Comparison of ENCODE assay signal across 34 cellular contexts in the genomic region with DNA sequence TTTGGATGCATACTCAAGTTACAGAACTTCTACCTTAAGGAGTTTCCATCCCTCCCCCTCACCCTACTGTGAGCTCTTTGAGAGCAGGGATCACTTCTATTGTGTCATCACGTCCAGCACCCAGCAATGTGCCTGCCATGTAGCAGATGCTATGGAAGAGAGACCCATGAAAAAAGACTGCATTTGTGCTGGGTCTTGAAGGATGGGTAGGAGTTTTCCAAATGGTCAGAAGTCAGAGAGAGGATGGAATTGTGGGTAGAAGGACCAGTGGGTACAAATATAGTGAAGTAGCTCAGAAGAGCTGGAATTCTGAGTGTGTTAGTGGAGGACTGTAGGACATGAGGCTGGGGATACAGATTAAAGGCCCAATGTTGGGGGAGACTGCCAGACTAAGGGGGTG.
"Had no signal": no experiment of that assay in that cellular context is flagged by ENCODE, and none has a peak within 500 bp of the region (broad histone marks: within the 10 kb centered on the region; RNA-seq: fewer than 3 reads in every experiment).

No MANE protein-coding gene starts in this region.

- DNase-seq: Karpas-422, Kasumi-1, MG63, MM.1S, MV-4-11, NCI-H1048, NCI-H1092, NCI-H1092 treated with DMSO at 0.1 percent for 48 hours, NCI-H1105, NCI-H1105 treated with DMSO at 0.1 percent for 48 hours, NCI-H1417, NCI-H1417 treated with DMSO at 0.1 percent for 48 hours, NCI-H1436, NCI-H1436 treated with DMSO at 0.1 percent for 48 hours, NCI-H146, NCI-H1694, NCI-H1694 treated with DMSO at 0.1 percent for 48 hours, NCI-H187, NCI-H187 treated with DMSO at 0.1 percent for 48 hours, NCI-H1930, NCI-H2029, NCI-H2029 treated with DMSO at 0.1 percent for 48 hours, NCI-H2081, NCI-H2081 treated with DMSO at 0.1 percent for 48 hours, NCI-H2107, NCI-H2171, NCI-H2171 treated with DMSO at 0.1 percent for 48 hours, NCI-H2227 treated with DMSO at 0.1 percent for 48 hours, NCI-H226, NCI-H345, NCI-H446, NCI-H446 treated with DMSO at 0.1 percent for 48 hours, NCI-H510A, NCI-H510A treated with DMSO at 0.1 percent for 48 hours had no signal

- H3K9me3 ChIP-seq: MG63 had no signal

- H3K4me3 ChIP-seq: MG63 had no signal

- H3K27me3 ChIP-seq: MG63 had no signal

- H3K36me3 ChIP-seq: MG63 had no signal
